ENCODE assay signal across 23 cellular contexts in the genomic region with DNA sequence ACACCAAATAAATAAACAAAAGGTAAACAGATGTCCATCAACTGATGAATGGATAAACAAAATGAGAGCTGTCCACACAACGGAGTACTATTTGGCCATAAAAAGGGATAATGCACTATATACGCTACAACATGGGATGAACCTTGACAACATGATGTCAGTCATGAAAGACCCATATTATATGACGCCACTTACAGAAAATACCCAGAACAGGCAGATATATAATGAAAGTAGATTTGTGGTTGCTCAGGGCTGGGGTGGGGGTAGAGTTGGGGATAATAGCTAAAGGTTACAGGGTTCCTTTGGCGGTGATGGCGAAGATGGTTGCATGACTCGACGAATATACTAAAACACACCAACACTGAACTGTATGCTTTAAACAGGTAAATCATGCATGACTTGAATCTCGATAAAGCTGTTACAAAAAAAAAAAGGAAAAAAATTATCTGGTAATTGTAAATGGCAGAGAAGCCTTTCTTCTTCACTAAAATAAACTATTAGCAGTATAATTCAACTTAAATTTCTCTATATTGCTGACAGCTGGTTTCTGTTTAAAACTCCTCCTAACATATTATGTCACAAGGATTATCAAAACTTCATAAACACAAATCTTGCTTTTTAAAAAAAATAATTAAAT. TPM values are rescaled to one million over a fixed set of nuclear protein-coding genes. Genes with fewer than 3 reads are reported as not detected.
DNase-seq lines count a peak whose midpoint lies in the region; ATAC-seq, FAIRE-seq and TF ChIP-seq lines count a peak whose summit lies in the region.
"Had no signal": no experiment of that assay in that cellular context is flagged by ENCODE, and none has a peak within 500 bp of the region (broad histone marks: within the 10 kb centered on the region; RNA-seq: fewer than 3 reads in every experiment).

No MANE protein-coding gene starts in this region.

- no peak overlapping the region for H3K4me3 Mint-ChIP-seq in activated CD8-positive, alpha-beta T cell treated with anti-CD3 and anti-CD28 coated beads for 36 hours
- H3K4me3 Mint-ChIP-seq: CD14-positive monocyte; CD4-positive, alpha-beta memory T cell; H9 had no signal

- TF ChIP-seq RAD21 in HepG2 (CRISPR knock-in tag; IDR thresholded peaks at IDR 0.05) = no peak

- no peak overlapping the region for H3K27ac Mint-ChIP-seq in activated CD8-positive, alpha-beta T cell treated with anti-CD3 and anti-CD28 coated beads for 36 hours
- H3K27ac Mint-ChIP-seq: CD4-positive, alpha-beta memory T cell; H9 had no signal

- H3K4me3 ChIP-seq in HepG2 (replicated peaks in 1 of 3; ENCODE audit: insufficient read depth in 1 of 3, low read depth in 2 of 3, low read length in 3 of 3) (no peak overlapping the region), right lobe of liver (no peak overlapping the region), RWPE2 (ENCODE audit: severe bottlenecking) (no peak overlapping the region), right cardiac atrium (ENCODE audit: low read length) (no peak overlapping the region), coronary artery (no peak overlapping the region)
- H3K4me3 ChIP-seq: BLaER1 had no signal

- H3K9me3 ChIP-seq in HepG2 (ENCODE audit: low read length) (no peaks in the 10 kb centered on the region), right lobe of liver (no peaks in the 10 kb centered on the region), RWPE2 (ENCODE audit: severe bottlenecking) (no peaks in the 10 kb centered on the region), right cardiac atrium (ENCODE audit: control insufficient read depth, low read length) (no peaks in the 10 kb centered on the region)

- DNase-seq in HepG2 (ENCODE audit: low spot score) (no peak), right lobe of liver (no peak), RWPE2 (ENCODE audit: low spot score) (peak; percentile 15), right cardiac atrium (no peak), coronary artery (ENCODE audit: low spot score) (no peak)
- no peak for DNase-seq in stimulated activated CD4-positive, alpha-beta T cell treated with anti-CD3 and anti-CD28 coated beads, Interleukin-15, amount 100 ng/mL, for 24 hours
- DNase-seq in activated CD8-positive, alpha-beta T cell treated with anti-CD3 and anti-CD28 coated beads for 36 hours = no peak
- DNase-seq: CD4-positive, alpha-beta memory T cell; DMS153; DMS79; GDM1; H9; IMR-90 had no signal

- TSS peak; percentile 38 for BruUV-seq in HepG2 (replicated peaks; lab: Mats Ljungman, UMichigan)

- H3K4me2 ChIP-seq in HepG2 (ENCODE audit: low read depth, low read length) = no peak overlapping the region

- no peak for FAIRE-seq in HepG2 (lab: Jason Lieb, UNC)
- FAIRE-seq in islet of Langerhans (lab: Jason Lieb, UNC) = peak; percentile 33
- FAIRE-seq: H1 had no signal

- no peak for TF ChIP-seq EP300 in HepG2 (IDR thresholded peaks at IDR 0.05; ENCODE audit: low read depth in 2 of 2, low read length in 2 of 2)
- no peak for TF ChIP-seq EP300 in HepG2 (CRISPR knock-in tag; IDR thresholded peaks at IDR 0.05; ENCODE audit: borderline replicate concordance)

- TF ChIP-seq POLR2A in HepG2 (IDR thresholded peaks at IDR 0.05; ENCODE audit: insufficient read depth in 1 of 2, low read depth in 2 of 2, low read length in 2 of 2) = no peak
- TF ChIP-seq POLR2A in right lobe of liver (IDR thresholded peaks at IDR 0.05) = no peak

- H3K27me3 ChIP-seq in HepG2 (ENCODE audit: control insufficient read depth in 1 of 2, insufficient read depth in 2 of 2, low read length in 2 of 2) = no peaks in the 10 kb centered on the region
- no peaks in the 10 kb centered on the region for H3K27me3 ChIP-seq in right lobe of liver
- H3K27me3 ChIP-seq in RWPE2 (ENCODE audit: insufficient read depth, poor library complexity, severe bottlenecking) = no peaks in the 10 kb centered on the region
- no peaks in the 10 kb centered on the region for H3K27me3 ChIP-seq in right cardiac atrium (ENCODE audit: control insufficient read depth, insufficient read depth)
- H3K27me3 ChIP-seq: BLaER1 had no signal

- 94% methylated on average over 8 of the region's 8 CpGs for WGBS in HepG2 (ENCODE audit: low lambda C conversion rate)
- WGBS in right lobe of liver (ENCODE audit: insufficient coverage, low coverage, low lambda C conversion rate, missing lambda C conversion rate) = 80% methylated on average over 8 of the region's 8 CpGs
- WGBS in right cardiac atrium = 93% methylated on average over 8 of the region's 8 CpGs

- TF ChIP-seq CTCF in HepG2 (CRISPR knock-in tag; IDR thresholded peaks at IDR 0.05) (no peak), right lobe of liver (IDR thresholded peaks at IDR 0.05) (no peak), RWPE2 (IDR thresholded peaks at IDR 0.05; ENCODE audit: poor library complexity, severe bottlenecking) (no peak), coronary artery (IDR thresholded peaks at IDR 0.05) (no peak)
- TF ChIP-seq CTCF in activated CD8-positive, alpha-beta T cell treated with anti-CD3 and anti-CD28 coated beads for 36 hours (IDR thresholded peaks at IDR 0.05) = no peak

- H3K27ac ChIP-seq in HepG2 (ENCODE audit: extremely low read length, insufficient read depth, low read length) (no peak overlapping the region), right lobe of liver (no peak overlapping the region), RWPE2 (ENCODE audit: poor library complexity, severe bottlenecking) (no peak overlapping the region), right cardiac atrium (ENCODE audit: low read length) (no peak overlapping the region), coronary artery (no peak overlapping the region)
- H3K27ac ChIP-seq: 22Rv1, BLaER1, HL-60 had no signal

- H3K4me1 Mint-ChIP-seq in activated CD8-positive, alpha-beta T cell treated with anti-CD3 and anti-CD28 coated beads for 36 hours (ENCODE audit: low read depth) = peaks cover 5% of the 10 kb centered on the region

- no peaks in the 10 kb centered on the region for H3K36me3 Mint-ChIP-seq in activated CD8-positive, alpha-beta T cell treated with anti-CD3 and anti-CD28 coated beads for 36 hours (ENCODE audit: low read depth)

- H3K9ac ChIP-seq in HepG2 (ENCODE audit: insufficient read depth, low read depth, low read length) = no peak overlapping the region
- H3K9ac ChIP-seq: BLaER1 had no signal

- no peaks in the 10 kb centered on the region for H3K9me3 Mint-ChIP-seq in activated CD8-positive, alpha-beta T cell treated with anti-CD3 and anti-CD28 coated beads for 36 hours
- H3K9me3 Mint-ChIP-seq: H9 had no signal

- peaks cover 17% of the 10 kb centered on the region for H3K27me3 Mint-ChIP-seq in activated CD8-positive, alpha-beta T cell treated with anti-CD3 and anti-CD28 coated beads for 36 hours

- H3K79me2 ChIP-seq in HepG2 (ENCODE audit: insufficient read depth, low read length) = peaks cover 42% of the 10 kb centered on the region

- no peaks in the 10 kb centered on the region for H4K20me1 ChIP-seq in HepG2 (ENCODE audit: insufficient read depth, low read length)

- CTCF ChIA-PET in HepG2 (lab: Yijun Ruan, JAX; ENCODE audit: low intra/inter-chr PET ratio, low total read pairs) = no interaction called here
- CTCF ChIA-PET in activated CD8-positive, alpha-beta T cell treated with anti-CD3 and anti-CD28 coated beads for 36 hours (lab: Charles Lee) = no interaction called here

- H3K36me3 ChIP-seq in HepG2 (replicated peaks in 1 of 2; ENCODE audit: control insufficient read depth in 1 of 2, insufficient read depth in 2 of 2, low read length in 2 of 2) (peaks cover 7 to 11% of the 10 kb centered on the region in 2 experiments; a peak in 3 of 5 replicates), right lobe of liver (peaks cover 0 to 4% (median 0%) of the 10 kb centered on the region in 4 donors), RWPE2 (ENCODE audit: low read depth) (peaks cover 44% of the 10 kb centered on the region)

- in situ Hi-C loops in HepG2 (cut with HindIII; ENCODE audit: extremely low pct_ligation_motif_present, low pct_unique_long_range_greater_than_20kb) = no loop called here

- no peak overlapping the region for H2AFZ ChIP-seq in HepG2 (ENCODE audit: low read length)

- ATAC-seq in HepG2 (no peak), right lobe of liver (no peak), RWPE2 (ENCODE audit: low read depth) (no peak), right cardiac atrium (no peak)
- ATAC-seq in activated CD8-positive, alpha-beta T cell treated with anti-CD3 and anti-CD28 coated beads for 36 hours = no peak

- H3K4me1 ChIP-seq in HepG2 (ENCODE audit: insufficient read depth, low read length) = no peaks in the 10 kb centered on the region
- peaks cover 0 to 25% (median 7%) of the 10 kb centered on the region in 4 donors for H3K4me1 ChIP-seq in right lobe of liver
- H3K4me1 ChIP-seq in RWPE2 (ENCODE audit: insufficient read depth, poor library complexity, severe bottlenecking) = no peaks in the 10 kb centered on the region
- peaks cover 10% of the 10 kb centered on the region for H3K4me1 ChIP-seq in right cardiac atrium (ENCODE audit: control insufficient read depth, insufficient read depth, low read length)

- POLR2A ChIA-PET in HepG2 (lab: Yijun Ruan, JAX) = no interaction called here
- POLR2A ChIA-PET in activated CD8-positive, alpha-beta T cell treated with anti-CD3 and anti-CD28 coated beads for 36 hours (lab: Charles Lee) = no interaction called here

- intact Hi-C loops in HepG2 (cut with micrococcal nuclease; ENCODE audit: unreplicated experiment) = no loop called here
- intact Hi-C loops in right lobe of liver (cut with DNase I) = no loop called here
- intact Hi-C loops in right cardiac atrium (cut with DNase I) = no loop called here
- intact Hi-C loops in activated CD8-positive, alpha-beta T cell treated with anti-CD3 and anti-CD28 coated beads for 36 hours (cut with micrococcal nuclease) = no loop called here

RNA-seq across cellular contexts. Expression of a gene that starts 14.0 kb away (rescaled TPM):
- total RNA-seq in HepG2 (2016; rRNA removed; fragmentation: Illumina TruSeq; extraction: Trizol) = 19.7 and 20.2 TPM in 2 replicates
- total RNA-seq in HepG2 (2016; cell fraction: cytosol; rRNA removed; fragmentation: Illumina TruSeq; extraction: Trizol; ENCODE audit: low read depth) = 5.5 and 5.6 TPM in 2 replicates
- total RNA-seq in HepG2 (2016; cell fraction: insoluble cytoplasmic fraction; rRNA removed; fragmentation: Illumina TruSeq; extraction: Trizol) = 15.3 and 20.6 TPM in 2 replicates
- 7.4 and 7.9 TPM in 2 replicates for total RNA-seq in HepG2 (2016; cell fraction: membrane; rRNA removed; fragmentation: Illumina TruSeq; extraction: Trizol)
- total RNA-seq in HepG2 (2016; cell fraction: nucleus; rRNA removed; fragmentation: Illumina TruSeq; extraction: Trizol) = 21.4 and 24.6 TPM in 2 replicates
- 32.3 and 33.3 TPM in 2 replicates for polyA plus RNA-seq in HepG2 (2011; rRNA removed)
- 14.7 and 18.8 TPM in 2 replicates for polyA plus RNA-seq in HepG2 (2011; cell fraction: cytosol; rRNA removed)
- polyA plus RNA-seq in HepG2 (2011; cell fraction: nucleus; rRNA removed) = 82.2 and 87.0 TPM in 2 replicates
- polyA plus RNA-seq in HepG2 (2012) = 23.1 and 30.9 TPM in 2 replicates
- 0.78 and 1.0 TPM in 2 replicates for polyA plus RNA-seq in HepG2 (2016; cell fraction: cytosol; fragmentation: Illumina TruSeq; extraction: Trizol; ENCODE audit: low read depth)
- polyA plus RNA-seq in HepG2 (2016; cell fraction: insoluble cytoplasmic fraction; fragmentation: Illumina TruSeq; extraction: Trizol; ENCODE audit: low read depth) = 10.5 and 14.1 TPM in 2 replicates
- polyA plus RNA-seq in HepG2 (2016; cell fraction: membrane; fragmentation: Illumina TruSeq; extraction: Trizol; ENCODE audit: low read depth) = 3.0 and 3.4 TPM in 2 replicates
- polyA plus RNA-seq in HepG2 (2016; cell fraction: nucleus; fragmentation: Illumina TruSeq; extraction: Trizol; ENCODE audit: insufficient read depth, low read depth) = 45.7 and 47.5 TPM in 2 replicates
- 93.6 and 143 TPM in 2 replicates for polyA minus RNA-seq in HepG2 (2011; rRNA and poly(A)+ RNA removed; ENCODE audit: low replicate concordance)
- 23.7 and 25.9 TPM in 2 replicates for polyA minus RNA-seq in HepG2 (2011; cell fraction: cytosol; rRNA and poly(A)+ RNA removed)
- polyA minus RNA-seq in HepG2 (2011; cell fraction: nucleus; rRNA and poly(A)+ RNA removed) = 38.8 and 39.3 TPM in 2 replicates
- total RNA-seq in right lobe of liver = 10 to 100 TPM; 38.4 to 55.5 (median 43.0) TPM
- 10 to 100 TPM; 67.0 to 82.5 (median 69.8) TPM for total RNA-seq in right cardiac atrium
- polyA plus RNA-seq in right cardiac atrium = 42.5 TPM
- under 1 TPM; 0.72 to 0.96 TPM for total RNA-seq in activated CD8-positive, alpha-beta T cell treated with anti-CD3 and anti-CD28 coated beads for 36 hours

RNA-seq across cellular contexts. Expression of a gene that starts 40.6 kb away (rescaled TPM):
- 0.72 and 1.00 TPM in 2 replicates for total RNA-seq in HepG2 (2016; rRNA removed; fragmentation: Illumina TruSeq; extraction: Trizol)
- 2.3 and 2.8 TPM in 2 replicates for total RNA-seq in HepG2 (2016; cell fraction: cytosol; rRNA removed; fragmentation: Illumina TruSeq; extraction: Trizol; ENCODE audit: low read depth)
- 0.37 and 0.39 TPM in 2 replicates for total RNA-seq in HepG2 (2016; cell fraction: insoluble cytoplasmic fraction; rRNA removed; fragmentation: Illumina TruSeq; extraction: Trizol)
- 1.1 and 4.0 TPM in 2 replicates for total RNA-seq in HepG2 (2016; cell fraction: membrane; rRNA removed; fragmentation: Illumina TruSeq; extraction: Trizol)
- total RNA-seq in HepG2 (2016; cell fraction: nucleus; rRNA removed; fragmentation: Illumina TruSeq; extraction: Trizol) = not detected in 2 replicates
- 0.67 and 0.95 TPM in 2 replicates for polyA plus RNA-seq in HepG2 (2011; rRNA removed)
- 0.85 and 2.1 TPM in 2 replicates for polyA plus RNA-seq in HepG2 (2011; cell fraction: cytosol; rRNA removed)
- polyA plus RNA-seq in HepG2 (2011; cell fraction: nucleus; rRNA removed) = 0.64 and 1.0 TPM in 2 replicates
- 0.40 and 0.72 TPM in 2 replicates for polyA plus RNA-seq in HepG2 (2012)
- polyA plus RNA-seq in HepG2 (2016; cell fraction: cytosol; fragmentation: Illumina TruSeq; extraction: Trizol; ENCODE audit: low read depth) = 2.9 and 3.8 TPM in 2 replicates
- 0.36 and 0.88 TPM in 2 replicates for polyA plus RNA-seq in HepG2 (2016; cell fraction: insoluble cytoplasmic fraction; fragmentation: Illumina TruSeq; extraction: Trizol; ENCODE audit: low read depth)
- polyA plus RNA-seq in HepG2 (2016; cell fraction: membrane; fragmentation: Illumina TruSeq; extraction: Trizol; ENCODE audit: low read depth) = 0.86 and 1.1 TPM in 2 replicates
- 0.73 and 0.75 TPM in 2 replicates for polyA plus RNA-seq in HepG2 (2016; cell fraction: nucleus; fragmentation: Illumina TruSeq; extraction: Trizol; ENCODE audit: insufficient read depth, low read depth)
- 0.30 TPM in 1 of 2 replicates, not detected in the other for polyA minus RNA-seq in HepG2 (2011; rRNA and poly(A)+ RNA removed; ENCODE audit: low replicate concordance)
- not detected in 2 replicates for polyA minus RNA-seq in HepG2 (2011; cell fraction: cytosol; rRNA and poly(A)+ RNA removed)
- polyA minus RNA-seq in HepG2 (2011; cell fraction: nucleus; rRNA and poly(A)+ RNA removed) = not detected in 2 replicates
- not detected for total RNA-seq in right lobe of liver
- not detected for total RNA-seq in right cardiac atrium
- polyA plus RNA-seq in right cardiac atrium = not detected
- total RNA-seq in activated CD8-positive, alpha-beta T cell treated with anti-CD3 and anti-CD28 coated beads for 36 hours = not detected
- total RNA-seq: CD4-positive, alpha-beta memory T cell; Daoy; H1; H9; HT1080; IMR-90 had no signal
- polyA plus RNA-seq: AG04450; CD14-positive monocyte; CD4-positive, alpha-beta memory T cell; H1; IMR-90 had no signal

RNA-seq across cellular contexts. Expression of a gene that starts 51.1 kb away (rescaled TPM):
- total RNA-seq in HepG2 (2016; rRNA removed; fragmentation: Illumina TruSeq; extraction: Trizol) (11.3 and 27.0 TPM in 2 replicates), right lobe of liver (10 to 100 TPM; 34.2 to 87.1 (median 48.1) TPM), right cardiac atrium (1 to 10 TPM in 3 of 4 donors, under 1 TPM in 1; 0.63 to 2.5 (median 1.1) TPM)
- total RNA-seq in HepG2 (2016; cell fraction: cytosol; rRNA removed; fragmentation: Illumina TruSeq; extraction: Trizol; ENCODE audit: low read depth) = 6.3 and 6.7 TPM in 2 replicates
- total RNA-seq in HepG2 (2016; cell fraction: insoluble cytoplasmic fraction; rRNA removed; fragmentation: Illumina TruSeq; extraction: Trizol) = 9.0 and 28.6 TPM in 2 replicates
- 11.1 and 11.5 TPM in 2 replicates for total RNA-seq in HepG2 (2016; cell fraction: membrane; rRNA removed; fragmentation: Illumina TruSeq; extraction: Trizol)
- total RNA-seq in HepG2 (2016; cell fraction: nucleus; rRNA removed; fragmentation: Illumina TruSeq; extraction: Trizol) = 32.0 and 33.7 TPM in 2 replicates
- polyA plus RNA-seq in HepG2 (2011; rRNA removed) (11.8 and 21.2 TPM in 2 replicates), right cardiac atrium (1.4 TPM)
- polyA plus RNA-seq in HepG2 (2011; cell fraction: cytosol; rRNA removed) = 10.4 and 15.5 TPM in 2 replicates
- polyA plus RNA-seq in HepG2 (2011; cell fraction: nucleus; rRNA removed) = 157 and 161 TPM in 2 replicates
- 12.5 and 20.1 TPM in 2 replicates for polyA plus RNA-seq in HepG2 (2012)
- 4.1 and 4.2 TPM in 2 replicates for polyA plus RNA-seq in HepG2 (2016; cell fraction: cytosol; fragmentation: Illumina TruSeq; extraction: Trizol; ENCODE audit: low read depth)
- 7.6 and 10.6 TPM in 2 replicates for polyA plus RNA-seq in HepG2 (2016; cell fraction: insoluble cytoplasmic fraction; fragmentation: Illumina TruSeq; extraction: Trizol; ENCODE audit: low read depth)
- polyA plus RNA-seq in HepG2 (2016; cell fraction: membrane; fragmentation: Illumina TruSeq; extraction: Trizol; ENCODE audit: low read depth) = 6.1 and 7.1 TPM in 2 replicates
- 105 and 107 TPM in 2 replicates for polyA plus RNA-seq in HepG2 (2016; cell fraction: nucleus; fragmentation: Illumina TruSeq; extraction: Trizol; ENCODE audit: insufficient read depth, low read depth)
- 0.28 and 10.1 TPM in 2 replicates for polyA minus RNA-seq in HepG2 (2011; rRNA and poly(A)+ RNA removed; ENCODE audit: low replicate concordance)
- polyA minus RNA-seq in HepG2 (2011; cell fraction: cytosol; rRNA and poly(A)+ RNA removed) = 3.4 and 5.3 TPM in 2 replicates
- polyA minus RNA-seq in HepG2 (2011; cell fraction: nucleus; rRNA and poly(A)+ RNA removed) = 24.7 and 29.2 TPM in 2 replicates
- not detected for total RNA-seq in activated CD8-positive, alpha-beta T cell treated with anti-CD3 and anti-CD28 coated beads for 36 hours
- total RNA-seq: A673; CD4-positive, alpha-beta memory T cell; HT1080; IMR-90 had no signal
- polyA plus RNA-seq: AG04450; CD14-positive monocyte; CD4-positive, alpha-beta memory T cell; IMR-90 had no signal
